ENCODE assay signal across 25 cellular contexts in the genomic region with DNA sequence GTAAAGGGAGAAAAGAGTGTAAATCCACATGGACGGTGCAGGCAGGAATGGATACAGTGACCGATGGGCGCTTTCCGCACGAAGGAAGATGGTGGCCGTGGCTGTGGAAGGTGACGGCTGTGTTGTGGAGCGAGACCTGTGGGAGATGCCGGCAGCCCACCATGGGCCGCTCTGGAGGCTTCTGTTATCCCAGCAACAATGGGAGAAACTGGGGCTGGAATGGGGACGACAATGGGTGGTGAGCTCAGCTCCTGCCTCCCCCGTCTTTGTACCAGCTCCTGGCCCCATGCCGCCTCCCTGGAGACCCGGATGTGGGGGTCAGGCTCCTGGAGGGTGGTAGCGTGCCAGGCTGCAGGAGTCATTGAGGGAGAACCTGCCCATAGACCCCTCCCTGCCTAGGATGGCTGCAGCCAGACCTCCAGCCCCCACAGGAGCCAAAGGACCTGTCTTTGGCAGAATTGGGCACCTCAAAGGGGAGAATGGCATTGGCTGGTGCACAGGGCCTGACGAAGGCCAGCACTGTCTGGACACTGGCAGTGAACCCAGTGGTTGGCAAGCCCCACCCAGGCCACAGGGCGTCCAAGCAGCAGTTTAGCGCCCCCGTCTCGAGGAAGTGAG.
DNase-seq lines count a peak whose midpoint lies in the region; ATAC-seq and TF ChIP-seq lines count a peak whose summit lies in the region.
"Had no signal": no experiment of that assay in that cellular context is flagged by ENCODE, and none has a peak within 500 bp of the region (broad histone marks: within the 10 kb centered on the region; RNA-seq: fewer than 3 reads in every experiment).

No MANE protein-coding gene starts in this region.

- H3K27me3 Mint-ChIP-seq in activated T-cell treated with anti-CD3 and anti-CD28 coated beads, Interleukin-2, amount 50 U/mL, for 24 hours = no peaks in the 10 kb centered on the region
- H3K27me3 Mint-ChIP-seq in activated T-helper 17 cell treated with anti-CD3 and anti-CD28 coated beads, Interleukin-2, amount 50 U/mL, for 72 hours = peaks cover 3% of the 10 kb centered on the region
- H3K27me3 Mint-ChIP-seq: CD4-positive, alpha-beta memory T cell had no signal

- intact Hi-C loops in left cardiac atrium (cut with DNase I) = no loop called here

- no peaks in the 10 kb centered on the region for H4K20me1 ChIP-seq in hepatocyte (ENCODE audit: insufficient read depth, poor library complexity, severe bottlenecking)

- no peak overlapping the region for H3K4me2 ChIP-seq in hepatocyte
- H3K4me2 ChIP-seq: BLaER1 treated with 17β-estradiol and CSF1 and Interleukin-3, amounts not matched to agents 10 nM and 100 nM had no signal

- no peak for ATAC-seq in left cardiac atrium
- ATAC-seq in activated T-helper 17 cell treated with anti-CD3 and anti-CD28 coated beads, Interleukin-2, amount 50 U/mL, for 72 hours (replicated peaks) = no peak
- ATAC-seq: Panc1 had no signal

- H3K9me3 ChIP-seq in right atrium auricular region = no peaks in the 10 kb centered on the region
- H3K9me3 ChIP-seq in hepatocyte (ENCODE audit: low read depth) = no peaks in the 10 kb centered on the region

- H3K27me3 ChIP-seq in right atrium auricular region = no peaks in the 10 kb centered on the region
- H3K27me3 ChIP-seq in hepatocyte = no peaks in the 10 kb centered on the region
- H3K27me3 ChIP-seq: BLaER1 treated with 17β-estradiol and CSF1 and Interleukin-3, amounts not matched to agents 10 nM and 100 nM had no signal

- H3K4me1 Mint-ChIP-seq in activated T-cell treated with anti-CD3 and anti-CD28 coated beads, Interleukin-2, amount 50 U/mL, for 24 hours (ENCODE audit: low read depth) = no peaks in the 10 kb centered on the region
- no peaks in the 10 kb centered on the region for H3K4me1 Mint-ChIP-seq in activated T-helper 17 cell treated with anti-CD3 and anti-CD28 coated beads, Interleukin-2, amount 50 U/mL, for 72 hours
- H3K4me1 Mint-ChIP-seq: CD4-positive, alpha-beta memory T cell had no signal

- H3K4me3 ChIP-seq in right atrium auricular region (no peak overlapping the region), hepatocyte (no peak overlapping the region)
- H3K4me3 ChIP-seq: BLaER1 treated with 17β-estradiol and CSF1 and Interleukin-3, amounts not matched to agents 10 nM and 100 nM; GM23248 had no signal

- H3K9me2 ChIP-seq in hepatocyte (replicated peaks; ENCODE audit: insufficient read depth) = no peaks in the 10 kb centered on the region

- H3K36me3 ChIP-seq in right atrium auricular region (no peaks in the 10 kb centered on the region), hepatocyte (replicated peaks; ENCODE audit: insufficient read depth, low read depth) (no peaks in the 10 kb centered on the region)
- H3K36me3 ChIP-seq: BLaER1 treated with 17β-estradiol and CSF1 and Interleukin-3, amounts not matched to agents 10 nM and 100 nM had no signal

- H3K79me2 ChIP-seq in hepatocyte = no peaks in the 10 kb centered on the region

- 91% methylated on average over 20 of the region's 20 CpGs for WGBS in hepatocyte (ENCODE audit: low lambda C conversion rate, missing lambda C conversion rate)

- peak; percentile 5 for DNase-seq in activated T-cell treated with anti-CD3 and anti-CD28 coated beads, Interleukin-2, amount 50 U/mL, for 24 hours
- DNase-seq in activated T-cell treated with anti-CD3 and anti-CD28 coated beads for 4 hours = no peak
- peak; percentile 38 for DNase-seq in right atrium auricular region (ENCODE audit: low spot score)
- DNase-seq in left cardiac atrium = no peak
- DNase-seq in mesenteric fat pad (ENCODE audit: low spot score) = peak; percentile 72
- no peak for DNase-seq in hepatocyte (ENCODE audit: low spot score)
- no peak for DNase-seq in AG08395 (ENCODE audit: low spot score)
- DNase-seq: AML-193; CD4-positive, alpha-beta memory T cell; COR-L47; GM23248; H7; NCI-H1048; NCI-H1417 treated with DMSO at 0.1 percent for 48 hours; NCI-H1694 treated with DMSO at 0.1 percent for 48 hours; NCI-H2081 treated with DMSO at 0.1 percent for 48 hours; NCI-H2171; NCI-H226; NCI-H510A; NCI-H69; SIG-M5 had no signal

- H3K36me3 Mint-ChIP-seq in activated T-cell treated with anti-CD3 and anti-CD28 coated beads, Interleukin-2, amount 50 U/mL, for 24 hours (ENCODE audit: low read depth) = no peaks in the 10 kb centered on the region
- H3K36me3 Mint-ChIP-seq in activated T-helper 17 cell treated with anti-CD3 and anti-CD28 coated beads, Interleukin-2, amount 50 U/mL, for 72 hours (ENCODE audit: low read depth) = no peaks in the 10 kb centered on the region
- H3K36me3 Mint-ChIP-seq: CD4-positive, alpha-beta memory T cell had no signal

- no peak for TF ChIP-seq CTCF in right atrium auricular region (IDR thresholded peaks at IDR 0.05)
- TF ChIP-seq CTCF in hepatocyte (IDR thresholded peaks at IDR 0.05; ENCODE audit: poor library complexity) = no peak

- H3K27ac ChIP-seq in right atrium auricular region (no peak overlapping the region), hepatocyte (no peak overlapping the region)
- H3K27ac ChIP-seq: BLaER1 treated with 17β-estradiol and CSF1 and Interleukin-3, amounts not matched to agents 10 nM and 100 nM; GM23248; RWPE1 had no signal

- no peaks in the 10 kb centered on the region for H3K9me3 Mint-ChIP-seq in activated T-cell treated with anti-CD3 and anti-CD28 coated beads, Interleukin-2, amount 50 U/mL, for 24 hours
- H3K9me3 Mint-ChIP-seq in activated T-helper 17 cell treated with anti-CD3 and anti-CD28 coated beads, Interleukin-2, amount 50 U/mL, for 72 hours = no peaks in the 10 kb centered on the region

- H3K27ac Mint-ChIP-seq in activated T-cell treated with anti-CD3 and anti-CD28 coated beads, Interleukin-2, amount 50 U/mL, for 24 hours = no peak overlapping the region
- no peak overlapping the region for H3K27ac Mint-ChIP-seq in activated T-helper 17 cell treated with anti-CD3 and anti-CD28 coated beads, Interleukin-2, amount 50 U/mL, for 72 hours

- no peaks in the 10 kb centered on the region for H3K4me1 ChIP-seq in right atrium auricular region
- H3K4me1 ChIP-seq in hepatocyte (ENCODE audit: insufficient read depth) = no peaks in the 10 kb centered on the region

- H3K4me3 Mint-ChIP-seq in activated T-cell treated with anti-CD3 and anti-CD28 coated beads, Interleukin-2, amount 50 U/mL, for 24 hours = no peak overlapping the region
- H3K4me3 Mint-ChIP-seq in activated T-helper 17 cell treated with anti-CD3 and anti-CD28 coated beads, Interleukin-2, amount 50 U/mL, for 72 hours = no peak overlapping the region
- H3K4me3 Mint-ChIP-seq: CD4-positive, alpha-beta memory T cell had no signal

- no peak overlapping the region for H2AFZ ChIP-seq in hepatocyte
- H2AFZ ChIP-seq: GM23248 had no signal

Comparison
In these comparisons a context has a peak if more than half of its experiments do, and no peak if none do; other contexts are left out.
1. DNase-seq: peak in activated T-cell treated with anti-CD3 and anti-CD28 coated beads, Interleukin-2, amount 50 U/mL, for 24 hours (single experiment), right atrium auricular region (single experiment) and mesenteric fat pad (single experiment); none in activated T-cell treated with anti-CD3 and anti-CD28 coated beads for 4 hours (single experiment), left cardiac atrium (single experiment), hepatocyte (single experiment) and AG08395 (single experiment).